In genomic region chr3:89287902-89288520, GRCh38 we compare ENCODE assay signal across 35 cellular contexts.
DNase-seq lines count a peak whose midpoint lies in the region; ATAC-seq, FAIRE-seq and TF ChIP-seq lines count a peak whose summit lies in the region.
"Had no signal": no experiment of that assay in that cellular context is flagged by ENCODE, and none has a peak within 500 bp of the region (broad histone marks: within the 10 kb centered on the region; RNA-seq: fewer than 3 reads in every experiment).

No MANE protein-coding gene starts in this region.

- H3K9me3 ChIP-seq in HepG2 (ENCODE audit: low read length) (no peaks in the 10 kb centered on the region), right lobe of liver (no peaks in the 10 kb centered on the region), A549 (no peaks in the 10 kb centered on the region), neural cell (ENCODE audit: low read length) (no peaks in the 10 kb centered on the region), adrenal gland (replicated peaks in 1 of 3) (no peaks in the 10 kb centered on the region)
- H3K9me3 ChIP-seq in CD8-positive, alpha-beta memory T cell (ENCODE audit: low read length), result no peaks in the 10 kb centered on the region
- H3K9me3 ChIP-seq: BE2C, Caco-2 had no signal

- no peak for ATAC-seq in HepG2
- no peak for ATAC-seq in right lobe of liver
- no peak for ATAC-seq in A549
- ATAC-seq: CD8-positive, alpha-beta T cell had no signal

- H3K9ac ChIP-seq in HepG2 (ENCODE audit: insufficient read depth, low read depth, low read length), result no peak overlapping the region
- no peak overlapping the region for H3K9ac ChIP-seq in neural cell (ENCODE audit: low read length)
- H3K9ac ChIP-seq: BLaER1; BLaER1 treated with 17β-estradiol and CSF1 and Interleukin-3, amounts not matched to agents 10 nM and 100 nM had no signal

- no peaks in the 10 kb centered on the region for H3F3A ChIP-seq in neural cell (ENCODE audit: insufficient read depth, low read length, poor library complexity, severe bottlenecking)

- no peak for TF ChIP-seq EP300 in HepG2 (IDR thresholded peaks at IDR 0.05; ENCODE audit: low read depth in 2 of 2, low read length in 2 of 2)
- no peak for TF ChIP-seq EP300 in HepG2 (CRISPR knock-in tag; IDR thresholded peaks at IDR 0.05; ENCODE audit: borderline replicate concordance)
- TF ChIP-seq EP300 in A549 (IDR thresholded peaks at IDR 0.05), result no peak
- TF ChIP-seq EP300 in neural cell (conservative IDR thresholded peaks at IDR 0.05; ENCODE audit: poor library complexity, severe bottlenecking), result peak; percentile 80

- H3K9me3 Mint-ChIP-seq in CD8-positive, alpha-beta memory T cell, result peaks cover 0 to 27% (median 14%) of the 10 kb centered on the region in 5 donors

- H4K20me1 ChIP-seq in HepG2 (ENCODE audit: insufficient read depth, low read length) (no peaks in the 10 kb centered on the region), neural cell (ENCODE audit: insufficient read depth) (no peaks in the 10 kb centered on the region)

- no peaks in the 10 kb centered on the region for H3K27me3 Mint-ChIP-seq in CD8-positive, alpha-beta memory T cell
- H3K27me3 Mint-ChIP-seq: B cell; CD4-positive, alpha-beta memory T cell; CD4-positive, alpha-beta T cell; CD4-positive, CD25-positive, alpha-beta regulatory T cell had no signal

- H3K27ac ChIP-seq in HepG2 (ENCODE audit: extremely low read length, insufficient read depth, low read length) (no peak overlapping the region), right lobe of liver (no peak overlapping the region), A549 (no peak overlapping the region), neural cell (ENCODE audit: low read length) (no peak overlapping the region), adrenal gland (no peak overlapping the region)
- H3K27ac ChIP-seq in CD8-positive, alpha-beta memory T cell (ENCODE audit: low read depth, low read length), result no peak overlapping the region
- H3K27ac ChIP-seq: 22Rv1; BLaER1; BLaER1 treated with 17β-estradiol and CSF1 and Interleukin-3, amounts not matched to agents 10 nM and 100 nM; C4-2B had no signal

- H3K27ac Mint-ChIP-seq in CD8-positive, alpha-beta memory T cell, result no peak overlapping the region
- H3K27ac Mint-ChIP-seq: B cell; CD14-positive monocyte; CD4-positive, alpha-beta memory T cell; CD4-positive, alpha-beta T cell; CD4-positive, CD25-positive, alpha-beta regulatory T cell; CD8-positive, alpha-beta T cell had no signal

- no TSS peak for BruUV-seq in HepG2 (replicated peaks; lab: Mats Ljungman, UMichigan)

- WGBS in HepG2 (ENCODE audit: low lambda C conversion rate), result 0% methylated on average over 1 of the region's 1 CpG
- WGBS in right lobe of liver (ENCODE audit: insufficient coverage, low coverage, low lambda C conversion rate, missing lambda C conversion rate), result 50% methylated on average over 1 of the region's 1 CpG
- 0% methylated on average over 1 of the region's 1 CpG for WGBS in A549 (ENCODE audit: missing lambda C conversion rate)
- 73 to 77% (median 75%) methylated on average over 1 of the region's 1 CpG for WGBS in adrenal gland, 4 donors

- CTCF ChIA-PET in HepG2 (lab: Yijun Ruan, JAX; ENCODE audit: low intra/inter-chr PET ratio, low total read pairs), result no interaction called here
- CTCF ChIA-PET in A549 (lab: Yijun Ruan, JAX), result no interaction called here
- CTCF ChIA-PET in CD8-positive, alpha-beta memory T cell (lab: Charles Lee), result no interaction called here

- no peaks in the 10 kb centered on the region; a peak in 1 of 5 replicates for H3K27me3 ChIP-seq in HepG2 (ENCODE audit: control insufficient read depth in 1 of 2, insufficient read depth in 2 of 2, low read length in 2 of 2)
- no peaks in the 10 kb centered on the region for H3K27me3 ChIP-seq in right lobe of liver
- H3K27me3 ChIP-seq in neural cell (ENCODE audit: insufficient read depth, low read depth, low read length), result no peaks in the 10 kb centered on the region
- H3K27me3 ChIP-seq in adrenal gland, result no peaks in the 10 kb centered on the region
- no peaks in the 10 kb centered on the region for H3K27me3 ChIP-seq in CD8-positive, alpha-beta memory T cell (ENCODE audit: insufficient read depth, low read length, poor library complexity, severe bottlenecking)
- H3K27me3 ChIP-seq: BE2C; BLaER1; BLaER1 treated with 17β-estradiol and CSF1 and Interleukin-3, amounts not matched to agents 10 nM and 100 nM had no signal

- TF ChIP-seq RAD21 in HepG2 (CRISPR knock-in tag; IDR thresholded peaks at IDR 0.05), result no peak
- TF ChIP-seq RAD21 in A549 (conservative IDR thresholded peaks at IDR 0.05 in 1 of 2, IDR thresholded peaks at IDR 0.05 in 1 of 2), result no peak
- no peak for TF ChIP-seq RAD21 in neural cell (conservative IDR thresholded peaks at IDR 0.05)

- H3K4me3 ChIP-seq in HepG2 (replicated peaks in 1 of 3; ENCODE audit: insufficient read depth in 1 of 3, low read depth in 2 of 3, low read length in 3 of 3) (no peak overlapping the region), right lobe of liver (no peak overlapping the region), A549 (no peak overlapping the region), neural cell (ENCODE audit: low read length) (no peak overlapping the region), adrenal gland (no peak overlapping the region)
- H3K4me3 ChIP-seq in CD8-positive, alpha-beta memory T cell (ENCODE audit: low read length), result no peak overlapping the region
- H3K4me3 ChIP-seq: BLaER1; BLaER1 treated with 17β-estradiol and CSF1 and Interleukin-3, amounts not matched to agents 10 nM and 100 nM had no signal

- no peaks in the 10 kb centered on the region for H3K36me3 Mint-ChIP-seq in CD8-positive, alpha-beta memory T cell
- H3K36me3 Mint-ChIP-seq: CD14-positive monocyte; CD4-positive, alpha-beta memory T cell; CD4-positive, CD25-positive, alpha-beta regulatory T cell; CD8-positive, alpha-beta T cell had no signal

- in situ Hi-C loops in HepG2 (cut with HindIII; ENCODE audit: extremely low pct_ligation_motif_present, low pct_unique_long_range_greater_than_20kb), result no loop called here

- POLR2A ChIA-PET in HepG2 (lab: Yijun Ruan, JAX) (no interaction called here), A549 (lab: Yijun Ruan, JAX) (no interaction called here)
- POLR2A ChIA-PET in CD8-positive, alpha-beta memory T cell (lab: Charles Lee), result no interaction called here

- TF ChIP-seq CTCF in HepG2 (CRISPR knock-in tag; IDR thresholded peaks at IDR 0.05), result no peak
- TF ChIP-seq CTCF in right lobe of liver (IDR thresholded peaks at IDR 0.05), result no peak
- no peak for TF ChIP-seq CTCF in A549 (IDR thresholded peaks at IDR 0.05)
- no peak for TF ChIP-seq CTCF in D721Med (IDR thresholded peaks at IDR 0.05; ENCODE audit: insufficient read depth, missing control alignments)
- no peak for TF ChIP-seq CTCF in neural cell (IDR thresholded peaks at IDR 0.05; ENCODE audit: poor library complexity, severe bottlenecking)
- no peak for TF ChIP-seq CTCF in adrenal gland (IDR thresholded peaks at IDR 0.05)

- FAIRE-seq in HepG2 (lab: Jason Lieb, UNC) (no peak), A549 (lab: Jason Lieb, UNC) (no peak), D721Med (lab: Jason Lieb, UNC) (peak; percentile 55)
- FAIRE-seq: A204.1, G401.6 had no signal

- H3K4me2 ChIP-seq in HepG2 (ENCODE audit: low read depth, low read length), result no peak overlapping the region
- H3K4me2 ChIP-seq in A549, result no peak overlapping the region
- H3K4me2 ChIP-seq in neural cell (ENCODE audit: low read length), result no peak overlapping the region
- H3K4me2 ChIP-seq: BLaER1; BLaER1 treated with 17β-estradiol and CSF1 and Interleukin-3, amounts not matched to agents 10 nM and 100 nM had no signal

- H3K79me2 ChIP-seq in HepG2 (ENCODE audit: insufficient read depth, low read length) (no peaks in the 10 kb centered on the region), neural cell (replicated peaks; ENCODE audit: insufficient read depth, low read length) (no peaks in the 10 kb centered on the region)

- intact Hi-C loops in HepG2 (cut with micrococcal nuclease; ENCODE audit: unreplicated experiment) (no loop called here), right lobe of liver (cut with DNase I) (no loop called here), adrenal gland (cut with DNase I) (no loop called here)

- H3K36me3 ChIP-seq in HepG2 (replicated peaks in 1 of 2; ENCODE audit: control insufficient read depth in 1 of 2, insufficient read depth in 2 of 2, low read length in 2 of 2) (no peaks in the 10 kb centered on the region), right lobe of liver (no peaks in the 10 kb centered on the region), neural cell (ENCODE audit: insufficient read depth, low read length) (no peaks in the 10 kb centered on the region), adrenal gland (replicated peaks in 1 of 2) (no peaks in the 10 kb centered on the region)
- H3K36me3 ChIP-seq in CD8-positive, alpha-beta memory T cell (ENCODE audit: insufficient read depth, low read length), result no peaks in the 10 kb centered on the region
- H3K36me3 ChIP-seq: BE2C had no signal

- TF ChIP-seq POLR2A in HepG2 (IDR thresholded peaks at IDR 0.05; ENCODE audit: insufficient read depth in 1 of 2, low read depth in 2 of 2, low read length in 2 of 2), result no peak
- TF ChIP-seq POLR2A in right lobe of liver (IDR thresholded peaks at IDR 0.05), result no peak
- TF ChIP-seq POLR2A in A549 (IDR thresholded peaks at IDR 0.05; ENCODE audit: low read length), result no peak
- TF ChIP-seq POLR2A in adrenal gland (IDR thresholded peaks at IDR 0.05), result no peak

- DNase-seq in HepG2 (ENCODE audit: low spot score), result no peak
- DNase-seq in right lobe of liver, result no peak
- no peak for DNase-seq in A549 (ENCODE audit: low read depth in 1 of 2, low spot score in 1 of 2)
- no peak for DNase-seq in D721Med (ENCODE audit: insufficient read length, low spot score)
- DNase-seq in adrenal gland, result no peak
- DNase-seq in CD8-positive, alpha-beta memory T cell, result no peak
- DNase-seq in GM03348 (ENCODE audit: low spot score), result no peak
- DNase-seq: 8988T; ACHN; AML-193; BE2C; C1 segment of cervical spinal cord; Caco-2; Calu3; CD4-positive, alpha-beta memory T cell; CD4-positive, alpha-beta T cell; CD4-positive, CD25-positive, alpha-beta regulatory T cell; CD8-positive, alpha-beta T cell; COR-L47; DMS 273 treated with DMSO at 0.1 percent for 48 hours; DMS153; DMS53; DMS79; DMS79 treated with DMSO at 0.1 percent for 48 hours; DND-41; EL had no signal

- H2AFZ ChIP-seq in HepG2 (ENCODE audit: low read length), result no peak overlapping the region
- H2AFZ ChIP-seq in neural cell (ENCODE audit: low read depth, low read length), result no peak overlapping the region

- H3K4me1 ChIP-seq in HepG2 (ENCODE audit: insufficient read depth, low read length), result no peaks in the 10 kb centered on the region
- H3K4me1 ChIP-seq in right lobe of liver, result no peaks in the 10 kb centered on the region
- no peaks in the 10 kb centered on the region for H3K4me1 ChIP-seq in A549
- H3K4me1 ChIP-seq in adrenal gland (replicated peaks in 1 of 2), result no peaks in the 10 kb centered on the region
- no peaks in the 10 kb centered on the region for H3K4me1 ChIP-seq in CD8-positive, alpha-beta memory T cell (ENCODE audit: insufficient read depth, low read length)
- H3K4me1 ChIP-seq: BE2C; BLaER1; BLaER1 treated with 17β-estradiol and CSF1 and Interleukin-3, amounts not matched to agents 10 nM and 100 nM; Caco-2 had no signal

- no peaks in the 10 kb centered on the region for H3K4me1 Mint-ChIP-seq in CD8-positive, alpha-beta memory T cell
- H3K4me1 Mint-ChIP-seq: B cell; CD14-positive monocyte; CD4-positive, alpha-beta memory T cell; CD4-positive, CD25-positive, alpha-beta regulatory T cell had no signal

- H3K9me2 ChIP-seq in neural cell (ENCODE audit: insufficient read depth, low read length), result no peaks in the 10 kb centered on the region

- H3K4me3 Mint-ChIP-seq in CD8-positive, alpha-beta memory T cell, result no peak overlapping the region
- H3K4me3 Mint-ChIP-seq: B cell; CD14-positive monocyte; CD4-positive, alpha-beta memory T cell; CD4-positive, alpha-beta T cell; CD4-positive, CD25-positive, alpha-beta regulatory T cell; CD8-positive, alpha-beta T cell had no signal

Comparison
In these comparisons a context has a peak if more than half of its experiments do, and no peak if none do; other contexts are left out.
1. Of the 38 proteins assayed by ChIP-seq in both HepG2 and A549: peak only in HepG2: none; only in A549: none; in both: MAFK; in neither: 37.